ENCODE assay signal across 1 cellular context in the genomic region with DNA sequence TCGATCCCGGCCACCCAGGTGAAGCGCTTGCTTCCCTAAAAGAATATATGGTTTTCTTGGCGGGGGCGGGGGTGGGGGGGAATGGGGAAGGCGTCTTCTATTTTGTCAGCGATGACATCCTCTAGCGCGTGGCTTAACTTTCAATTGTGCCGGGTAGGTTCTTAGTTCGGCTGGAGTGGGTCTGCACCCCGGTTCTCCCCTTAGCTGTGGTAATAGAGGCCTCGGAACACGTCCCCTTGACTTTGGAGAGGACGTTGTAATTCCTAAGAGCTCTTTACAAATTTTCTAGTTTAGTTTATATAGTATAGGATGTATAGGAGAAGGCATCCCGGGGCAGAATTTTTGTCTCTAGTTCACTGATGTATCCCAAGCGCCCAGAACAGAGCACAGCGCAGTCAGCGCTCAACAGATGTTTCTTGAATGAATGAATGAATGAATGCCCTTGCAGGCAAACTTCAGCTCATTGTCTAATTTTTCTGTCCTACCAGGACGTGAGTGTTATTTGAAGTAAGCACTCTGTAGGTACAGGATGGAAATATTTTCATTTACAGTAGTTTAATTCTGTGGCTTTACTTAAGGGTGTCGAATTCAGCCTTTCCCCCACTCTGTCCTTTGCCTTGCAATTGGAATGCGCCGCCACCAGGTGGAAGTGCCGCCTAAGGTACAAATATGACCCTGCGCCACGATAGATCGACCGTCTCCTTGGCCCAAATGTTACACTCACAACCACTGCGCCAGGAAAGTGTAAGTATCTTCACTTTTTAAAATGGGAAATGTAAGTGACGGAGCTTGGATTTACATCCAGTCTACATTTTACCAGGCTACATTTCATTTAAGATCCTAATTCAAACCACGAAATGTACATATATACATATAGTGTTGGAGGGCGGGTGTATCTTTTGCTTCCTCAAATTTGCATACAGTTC.
TF ChIP-seq lines count a peak whose summit lies in the region.

No MANE protein-coding gene starts in this region.

TF ChIP-seq in K562, 482 proteins besides CTCF, POLR2A, EP300 and RAD21 (continued from another document):
- TF ChIP-seq, protein P1, sequence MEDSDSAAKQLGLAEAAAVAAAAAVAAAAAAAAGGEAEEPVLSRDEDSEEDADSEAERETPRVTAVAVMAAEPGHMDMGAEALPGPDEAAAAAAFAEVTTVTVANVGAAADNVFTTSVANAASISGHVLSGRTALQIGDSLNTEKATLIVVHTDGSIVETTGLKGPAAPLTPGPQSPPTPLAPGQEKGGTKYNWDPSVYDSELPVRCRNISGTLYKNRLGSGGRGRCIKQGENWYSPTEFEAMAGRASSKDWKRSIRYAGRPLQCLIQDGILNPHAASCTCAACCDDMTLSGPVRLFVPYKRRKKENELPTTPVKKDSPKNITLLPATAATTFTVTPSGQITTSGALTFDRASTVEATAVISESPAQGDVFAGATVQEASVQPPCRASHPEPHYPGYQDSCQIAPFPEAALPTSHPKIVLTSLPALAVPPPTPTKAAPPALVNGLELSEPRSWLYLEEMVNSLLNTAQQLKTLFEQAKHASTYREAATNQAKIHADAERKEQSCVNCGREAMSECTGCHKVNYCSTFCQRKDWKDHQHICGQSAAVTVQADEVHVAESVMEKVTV (CRISPR knock-in tag; IDR thresholded peaks at IDR 0.05) = peak; percentile 81
- TF ChIP-seq NFIX (CRISPR knock-in tag; IDR thresholded peaks at IDR 0.05; ENCODE audit: low read depth) (no peak), TAL1 (IDR thresholded peaks at IDR 0.05) (no peak), SNIP1 (IDR thresholded peaks at IDR 0.05; ENCODE audit: low read depth) (no peak), ZNF41 (CRISPR knock-in tag; conservative IDR thresholded peaks at IDR 0.05) (no peak), ZC3H11A (IDR thresholded peaks at IDR 0.05; ENCODE audit: low read depth, low read length) (no peak), MAFK (IDR thresholded peaks at IDR 0.05; ENCODE audit: low read length) (no peak), PYGO2 (tag; IDR thresholded peaks at IDR 0.05) (no peak), CHCHD3 (CRISPR knock-in tag; IDR thresholded peaks at IDR 0.05) (no peak), POLR3G (IDR thresholded peaks at IDR 0.05; ENCODE audit: extremely low read depth, insufficient read length, insufficient replicate concordance) (no peak), ZNF384 (IDR thresholded peaks at IDR 0.05; ENCODE audit: low read depth, low read length) (no peak), ZNF57 (CRISPR knock-in tag; IDR thresholded peaks at IDR 0.05) (no peak), BCOR (IDR thresholded peaks at IDR 0.05) (peak; percentile 51; the same call in 1 of the 2 replicates), NCOR1 (IDR thresholded peaks at IDR 0.05) (no peak), FOXA1 (IDR thresholded peaks at IDR 0.05; ENCODE audit: borderline replicate concordance) (no peak), RHOXF2B (CRISPR knock-in tag; conservative IDR thresholded peaks at IDR 0.05) (no peak), KAT7 (CRISPR knock-in tag; IDR thresholded peaks at IDR 0.05; ENCODE audit: borderline replicate concordance) (no peak), ZFP1 (CRISPR knock-in tag; IDR thresholded peaks at IDR 0.05) (no peak), FOXK2 (conservative IDR thresholded peaks at IDR 0.05 in 1 of 2, IDR thresholded peaks at IDR 0.05 in 1 of 2; ENCODE audit: low read depth in 2 of 2) (no peak), HNRNPL (IDR thresholded peaks at IDR 0.05; ENCODE audit: low read depth, low read length) (no peak), PPARD (CRISPR knock-in tag; IDR thresholded peaks at IDR 0.05) (no peak), ZNF785 (CRISPR knock-in tag; IDR thresholded peaks at IDR 0.05) (no peak), E2F3 (CRISPR knock-in tag; IDR thresholded peaks at IDR 0.05) (no peak), RCOR1 (IDR thresholded peaks at IDR 0.05; ENCODE audit: borderline replicate concordance in 1 of 2, low read depth in 2 of 2, low read length in 2 of 2) (0 out of 4 replicates have a peak, but pooled peaks of 1 of the 2 experiments have one; percentile 32), JUNB (CRISPR knock-in tag; conservative IDR thresholded peaks at IDR 0.05) (no peak)
- TF ChIP-seq, protein P2, sequence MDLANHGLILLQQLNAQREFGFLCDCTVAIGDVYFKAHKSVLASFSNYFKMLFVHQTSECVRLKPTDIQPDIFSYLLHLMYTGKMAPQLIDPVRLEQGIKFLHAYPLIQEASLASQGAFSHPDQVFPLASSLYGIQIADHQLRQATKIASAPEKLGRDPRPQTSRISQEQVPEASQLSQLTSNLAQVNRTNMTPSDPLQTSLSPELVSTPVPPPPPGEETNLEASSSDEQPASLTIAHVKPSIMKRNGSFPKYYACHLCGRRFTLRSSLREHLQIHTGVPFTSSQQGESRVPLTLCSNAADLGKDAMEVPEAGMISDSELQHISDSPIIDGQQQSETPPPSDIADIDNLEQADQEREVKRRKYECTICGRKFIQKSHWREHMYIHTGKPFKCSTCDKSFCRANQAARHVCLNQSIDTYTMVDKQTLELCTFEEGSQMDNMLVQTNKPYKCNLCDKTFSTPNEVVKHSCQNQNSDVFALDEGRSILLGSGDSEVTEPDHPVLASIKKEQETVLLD (IDR thresholded peaks at IDR 0.05) = no peak
- TF ChIP-seq, protein P3, sequence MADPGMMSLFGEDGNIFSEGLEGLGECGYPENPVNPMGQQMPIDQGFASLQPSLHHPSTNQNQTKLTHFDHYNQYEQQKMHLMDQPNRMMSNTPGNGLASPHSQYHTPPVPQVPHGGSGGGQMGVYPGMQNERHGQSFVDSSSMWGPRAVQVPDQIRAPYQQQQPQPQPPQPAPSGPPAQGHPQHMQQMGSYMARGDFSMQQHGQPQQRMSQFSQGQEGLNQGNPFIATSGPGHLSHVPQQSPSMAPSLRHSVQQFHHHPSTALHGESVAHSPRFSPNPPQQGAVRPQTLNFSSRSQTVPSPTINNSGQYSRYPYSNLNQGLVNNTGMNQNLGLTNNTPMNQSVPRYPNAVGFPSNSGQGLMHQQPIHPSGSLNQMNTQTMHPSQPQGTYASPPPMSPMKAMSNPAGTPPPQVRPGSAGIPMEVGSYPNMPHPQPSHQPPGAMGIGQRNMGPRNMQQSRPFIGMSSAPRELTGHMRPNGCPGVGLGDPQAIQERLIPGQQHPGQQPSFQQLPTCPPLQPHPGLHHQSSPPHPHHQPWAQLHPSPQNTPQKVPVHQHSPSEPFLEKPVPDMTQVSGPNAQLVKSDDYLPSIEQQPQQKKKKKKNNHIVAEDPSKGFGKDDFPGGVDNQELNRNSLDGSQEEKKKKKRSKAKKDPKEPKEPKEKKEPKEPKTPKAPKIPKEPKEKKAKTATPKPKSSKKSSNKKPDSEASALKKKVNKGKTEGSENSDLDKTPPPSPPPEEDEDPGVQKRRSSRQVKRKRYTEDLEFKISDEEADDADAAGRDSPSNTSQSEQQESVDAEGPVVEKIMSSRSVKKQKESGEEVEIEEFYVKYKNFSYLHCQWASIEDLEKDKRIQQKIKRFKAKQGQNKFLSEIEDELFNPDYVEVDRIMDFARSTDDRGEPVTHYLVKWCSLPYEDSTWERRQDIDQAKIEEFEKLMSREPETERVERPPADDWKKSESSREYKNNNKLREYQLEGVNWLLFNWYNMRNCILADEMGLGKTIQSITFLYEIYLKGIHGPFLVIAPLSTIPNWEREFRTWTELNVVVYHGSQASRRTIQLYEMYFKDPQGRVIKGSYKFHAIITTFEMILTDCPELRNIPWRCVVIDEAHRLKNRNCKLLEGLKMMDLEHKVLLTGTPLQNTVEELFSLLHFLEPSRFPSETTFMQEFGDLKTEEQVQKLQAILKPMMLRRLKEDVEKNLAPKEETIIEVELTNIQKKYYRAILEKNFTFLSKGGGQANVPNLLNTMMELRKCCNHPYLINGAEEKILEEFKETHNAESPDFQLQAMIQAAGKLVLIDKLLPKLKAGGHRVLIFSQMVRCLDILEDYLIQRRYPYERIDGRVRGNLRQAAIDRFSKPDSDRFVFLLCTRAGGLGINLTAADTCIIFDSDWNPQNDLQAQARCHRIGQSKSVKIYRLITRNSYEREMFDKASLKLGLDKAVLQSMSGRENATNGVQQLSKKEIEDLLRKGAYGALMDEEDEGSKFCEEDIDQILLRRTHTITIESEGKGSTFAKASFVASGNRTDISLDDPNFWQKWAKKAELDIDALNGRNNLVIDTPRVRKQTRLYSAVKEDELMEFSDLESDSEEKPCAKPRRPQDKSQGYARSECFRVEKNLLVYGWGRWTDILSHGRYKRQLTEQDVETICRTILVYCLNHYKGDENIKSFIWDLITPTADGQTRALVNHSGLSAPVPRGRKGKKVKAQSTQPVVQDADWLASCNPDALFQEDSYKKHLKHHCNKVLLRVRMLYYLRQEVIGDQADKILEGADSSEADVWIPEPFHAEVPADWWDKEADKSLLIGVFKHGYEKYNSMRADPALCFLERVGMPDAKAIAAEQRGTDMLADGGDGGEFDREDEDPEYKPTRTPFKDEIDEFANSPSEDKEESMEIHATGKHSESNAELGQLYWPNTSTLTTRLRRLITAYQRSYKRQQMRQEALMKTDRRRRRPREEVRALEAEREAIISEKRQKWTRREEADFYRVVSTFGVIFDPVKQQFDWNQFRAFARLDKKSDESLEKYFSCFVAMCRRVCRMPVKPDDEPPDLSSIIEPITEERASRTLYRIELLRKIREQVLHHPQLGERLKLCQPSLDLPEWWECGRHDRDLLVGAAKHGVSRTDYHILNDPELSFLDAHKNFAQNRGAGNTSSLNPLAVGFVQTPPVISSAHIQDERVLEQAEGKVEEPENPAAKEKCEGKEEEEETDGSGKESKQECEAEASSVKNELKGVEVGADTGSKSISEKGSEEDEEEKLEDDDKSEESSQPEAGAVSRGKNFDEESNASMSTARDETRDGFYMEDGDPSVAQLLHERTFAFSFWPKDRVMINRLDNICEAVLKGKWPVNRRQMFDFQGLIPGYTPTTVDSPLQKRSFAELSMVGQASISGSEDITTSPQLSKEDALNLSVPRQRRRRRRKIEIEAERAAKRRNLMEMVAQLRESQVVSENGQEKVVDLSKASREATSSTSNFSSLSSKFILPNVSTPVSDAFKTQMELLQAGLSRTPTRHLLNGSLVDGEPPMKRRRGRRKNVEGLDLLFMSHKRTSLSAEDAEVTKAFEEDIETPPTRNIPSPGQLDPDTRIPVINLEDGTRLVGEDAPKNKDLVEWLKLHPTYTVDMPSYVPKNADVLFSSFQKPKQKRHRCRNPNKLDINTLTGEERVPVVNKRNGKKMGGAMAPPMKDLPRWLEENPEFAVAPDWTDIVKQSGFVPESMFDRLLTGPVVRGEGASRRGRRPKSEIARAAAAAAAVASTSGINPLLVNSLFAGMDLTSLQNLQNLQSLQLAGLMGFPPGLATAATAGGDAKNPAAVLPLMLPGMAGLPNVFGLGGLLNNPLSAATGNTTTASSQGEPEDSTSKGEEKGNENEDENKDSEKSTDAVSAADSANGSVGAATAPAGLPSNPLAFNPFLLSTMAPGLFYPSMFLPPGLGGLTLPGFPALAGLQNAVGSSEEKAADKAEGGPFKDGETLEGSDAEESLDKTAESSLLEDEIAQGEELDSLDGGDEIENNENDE (IDR thresholded peaks at IDR 0.05; ENCODE audit: low read depth, low read length) = no peak
